In the genomic region with DNA sequence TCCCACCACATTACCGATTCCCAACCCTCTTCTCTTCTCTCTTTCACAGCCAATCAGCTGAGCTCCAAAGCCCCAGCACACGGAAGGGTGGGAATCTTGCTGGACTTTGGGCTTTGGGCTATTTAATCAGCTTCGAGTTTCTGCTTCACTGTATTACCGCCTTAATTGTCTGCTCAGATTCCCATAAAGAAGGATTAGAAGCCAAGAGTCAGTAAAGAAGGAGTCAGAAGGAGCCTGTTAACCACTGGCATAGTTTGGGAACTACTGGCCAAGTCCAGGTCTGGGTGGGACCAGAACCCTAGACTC, we compare ENCODE assay signal across 9 cellular contexts. TPM values are rescaled to one million over a fixed set of nuclear protein-coding genes. Genes with fewer than 3 reads are reported as not detected.
A peak's percentile ranks its signal among the peaks of the same experiment; 100 is the strongest.
DNase-seq lines count a peak whose midpoint lies in the region; ATAC-seq, FAIRE-seq and TF ChIP-seq lines count a peak whose summit lies in the region.
"Had no signal": no experiment of that assay in that cellular context is flagged by ENCODE, and none has a peak within 500 bp of the region (broad histone marks: within the 10 kb centered on the region; RNA-seq: fewer than 3 reads in every experiment).

No MANE protein-coding gene starts in this region.

- BruUV-seq in endothelial cell of umbilical vein (replicated peaks; lab: Mats Ljungman, UMichigan), result no TSS peak

- dilution Hi-C loops in endothelial cell of umbilical vein (cut with MboI; ENCODE audit: extremely low pct_ligation_motif_present, low sequenced_read_pairs), result no loop called here

- DNase-seq in heart right ventricle (no peak), Right ventricle myocardium inferior (ENCODE audit: missing footprints) (no peak), endothelial cell of umbilical vein (ENCODE audit: low read depth, low spot score) (no peak), mucosa of descending colon (no peak), D721Med (ENCODE audit: insufficient read length, low spot score) (no peak), vagina (ENCODE audit: extremely low spot score in 2 of 2) (no peak)
- DNase-seq in stimulated activated naive CD8-positive, alpha-beta T cell treated with anti-CD3 and anti-CD28 coated beads, Interleukin-15, amount 100 ng/mL, for 72 hours, result no peak

- peak overlapping the region; percentile 78 for H3K4me2 ChIP-seq in endothelial cell of umbilical vein (ENCODE audit: insufficient read depth, low read length)

- CTCF ChIA-PET in endothelial cell of umbilical vein (lab: Charles Lee), result interaction anchor here (0.7 to 8.8 kb wide), 6 partner anchors 18 to 226 kb away, joined by 3 to 128 read pairs (median 4); no protein-coding TSS in a partner anchor

- intact Hi-C loops in heart right ventricle (cut with DNase I), result loop anchor here in 7 of 10 donors (5.0 to 10.0 kb wide), 5 partner anchors 37 to 227 kb away; no protein-coding TSS in a partner anchor
- intact Hi-C loops in Right ventricle myocardium inferior (cut with DNase I), result loop anchor here (5.0 kb wide), 1 partner anchor 168 kb away; no protein-coding TSS in a partner anchor
- intact Hi-C loops in endothelial cell of umbilical vein (cut with micrococcal nuclease), result loop anchor here (10.0 kb wide), 1 partner anchor 306 kb away; a partner anchor contains a TSS
- intact Hi-C loops in mucosa of descending colon (cut with DNase I, micrococcal nuclease), result no loop called here
- intact Hi-C loops in vagina (cut with DNase I), result loop anchor here (5.0 kb wide), 1 partner anchor 337 kb away; no protein-coding TSS in a partner anchor

- peak overlapping the region in 9 of 10 donors; percentile 63 to 99 (median 80) for H3K4me3 ChIP-seq in heart right ventricle
- H3K4me3 ChIP-seq in endothelial cell of umbilical vein (replicated peaks in 1 of 3; ENCODE audit: insufficient read depth in 1 of 3, low read depth in 1 of 3, low read length in 3 of 3), result no peak overlapping the region
- H3K4me3 ChIP-seq in mucosa of descending colon, result no peak overlapping the region
- no peak overlapping the region for H3K4me3 ChIP-seq in vagina
- H3K4me3 ChIP-seq: HAP-1 had no signal

- H3K27me3 ChIP-seq in heart right ventricle (peaks cover 0 to 47% (median 0%) of the 10 kb centered on the region in 7 donors), endothelial cell of umbilical vein (ENCODE audit: control insufficient read depth in 2 of 2, insufficient read depth in 2 of 2, low read length in 2 of 2) (no peaks in the 10 kb centered on the region), vagina (no peaks in the 10 kb centered on the region)

- peaks cover 22 to 95% (median 75%) of the 10 kb centered on the region in 9 donors for H3K4me1 ChIP-seq in heart right ventricle
- H3K4me1 ChIP-seq in endothelial cell of umbilical vein (ENCODE audit: control insufficient read depth, extremely low read depth, insufficient read depth, low read length), result peaks cover 71% of the 10 kb centered on the region
- peaks cover 48% of the 10 kb centered on the region for H3K4me1 ChIP-seq in mucosa of descending colon (ENCODE audit: low read depth)
- H3K4me1 ChIP-seq in vagina, result peaks cover 64% of the 10 kb centered on the region

- H3K79me2 ChIP-seq in endothelial cell of umbilical vein (ENCODE audit: control insufficient read depth, insufficient read depth, low read length), result peaks cover 95% of the 10 kb centered on the region

- H3K27ac Mint-ChIP-seq in stimulated activated naive CD8-positive, alpha-beta T cell treated with anti-CD3 and anti-CD28 coated beads, Interleukin-15, amount 100 ng/mL, for 72 hours, result no peak overlapping the region

- H3K36me3 ChIP-seq in heart right ventricle (peaks cover 0 to 11% (median 0%) of the 10 kb centered on the region in 9 donors), endothelial cell of umbilical vein (ENCODE audit: control insufficient read depth in 2 of 2, extremely low read depth in 1 of 2, insufficient read depth in 2 of 2, low read length in 2 of 2) (no peaks in the 10 kb centered on the region), mucosa of descending colon (ENCODE audit: low read depth) (no peaks in the 10 kb centered on the region), vagina (no peaks in the 10 kb centered on the region)
- H3K36me3 ChIP-seq: HAP-1 had no signal

- H3K4me3 Mint-ChIP-seq in stimulated activated naive CD8-positive, alpha-beta T cell treated with anti-CD3 and anti-CD28 coated beads, Interleukin-15, amount 100 ng/mL, for 72 hours, result no peak overlapping the region

- H3K27me3 Mint-ChIP-seq in stimulated activated naive CD8-positive, alpha-beta T cell treated with anti-CD3 and anti-CD28 coated beads, Interleukin-15, amount 100 ng/mL, for 72 hours, result peaks cover 74% of the 10 kb centered on the region

- FAIRE-seq in endothelial cell of umbilical vein (lab: Jason Lieb, UNC) (peak; percentile 33), D721Med (lab: Jason Lieb, UNC) (no peak)

- no peak overlapping the region for H2AFZ ChIP-seq in endothelial cell of umbilical vein (ENCODE audit: low read depth, low read length)

- WGBS in heart right ventricle, 2 donors, result 46 to 52% methylated on average over 4 of the region's 4 CpGs

- POLR2A ChIA-PET in endothelial cell of umbilical vein (lab: Charles Lee), result interaction anchor here (1.3 kb wide), 1 partner anchor 37 kb away, joined by 4 read pairs; no protein-coding TSS in a partner anchor

- ATAC-seq in heart right ventricle (no peak), Right ventricle myocardium inferior (no peak), mucosa of descending colon (peak; percentile 31), GM18505 (IDR thresholded peaks at IDR 0.05; ENCODE audit: unreplicated experiment) (no peak)
- ATAC-seq in stimulated activated naive CD8-positive, alpha-beta T cell treated with anti-CD3 and anti-CD28 coated beads, Interleukin-15, amount 100 ng/mL, for 72 hours, result no peak

- TF ChIP-seq CTCF in heart right ventricle (IDR thresholded peaks at IDR 0.05), result no peak
- TF ChIP-seq CTCF in endothelial cell of umbilical vein (IDR thresholded peaks at IDR 0.05; ENCODE audit: extremely low read depth in 1 of 2, insufficient read depth in 1 of 2, low read depth in 1 of 2, low read length in 2 of 2), result no peak
- TF ChIP-seq CTCF in mucosa of descending colon (IDR thresholded peaks at IDR 0.05), result no peak
- no peak for TF ChIP-seq CTCF in D721Med (IDR thresholded peaks at IDR 0.05; ENCODE audit: insufficient read depth, missing control alignments)
- no peak for TF ChIP-seq CTCF in vagina (IDR thresholded peaks at IDR 0.05)

- H3K9me3 Mint-ChIP-seq in stimulated activated naive CD8-positive, alpha-beta T cell treated with anti-CD3 and anti-CD28 coated beads, Interleukin-15, amount 100 ng/mL, for 72 hours, result no peaks in the 10 kb centered on the region

- H3K9me1 ChIP-seq in endothelial cell of umbilical vein (replicated peaks; ENCODE audit: control insufficient read depth, extremely low read depth, insufficient read depth, low read length), result no peaks in the 10 kb centered on the region

- no peaks in the 10 kb centered on the region for H4K20me1 ChIP-seq in endothelial cell of umbilical vein (replicated peaks; ENCODE audit: control insufficient read depth, extremely low read depth, insufficient read depth, low read length)

- peaks cover 65% of the 10 kb centered on the region for H3K4me1 Mint-ChIP-seq in stimulated activated naive CD8-positive, alpha-beta T cell treated with anti-CD3 and anti-CD28 coated beads, Interleukin-15, amount 100 ng/mL, for 72 hours

- H3K27ac ChIP-seq in heart right ventricle (peak overlapping the region; percentile 47 to 97 (median 92)), endothelial cell of umbilical vein (ENCODE audit: insufficient read depth, low read depth, low read length) (no peak overlapping the region), vagina (no peak overlapping the region)

- H3K9me3 ChIP-seq in heart right ventricle (no peaks in the 10 kb centered on the region), endothelial cell of umbilical vein (replicated peaks; ENCODE audit: control insufficient read depth, insufficient read depth, low read length) (no peaks in the 10 kb centered on the region), mucosa of descending colon (no peaks in the 10 kb centered on the region), vagina (no peaks in the 10 kb centered on the region)
- H3K9me3 ChIP-seq: HAP-1 had no signal

- TF ChIP-seq POLR2A in endothelial cell of umbilical vein (IDR thresholded peaks at IDR 0.05; ENCODE audit: low read depth, low read length), result no peak
- TF ChIP-seq POLR2A in GM18505 (IDR thresholded peaks at IDR 0.05; ENCODE audit: borderline replicate concordance, extremely low read depth, insufficient read depth, insufficient read length), result no peak
- no peak for TF ChIP-seq POLR2A in vagina (IDR thresholded peaks at IDR 0.05)

- H3K9ac ChIP-seq in endothelial cell of umbilical vein (replicated peaks; ENCODE audit: extremely low read depth, insufficient read depth, low read length), result no peak overlapping the region

TF ChIP-seq in endothelial cell of umbilical vein, 7 proteins besides CTCF, POLR2A, EP300 and RAD21:
- TF ChIP-seq GATA2 (IDR thresholded peaks at IDR 0.05; ENCODE audit: insufficient read depth, insufficient read length, low read depth, low read length) (no peak), MYC (IDR thresholded peaks at IDR 0.05; ENCODE audit: low read depth, low read length) (no peak), FOS (IDR thresholded peaks at IDR 0.05; ENCODE audit: borderline replicate concordance, insufficient read depth, low read length) (no peak), EZH2 (IDR thresholded peaks at IDR 0.05; ENCODE audit: borderline replicate concordance, low read depth, low read length, severe bottlenecking) (no peak)

RNA-seq across cellular contexts. Expression of a gene that starts 4.4 kb away (rescaled TPM):
- 10 to 100 TPM in 5 of 10 donors, 1 to 10 TPM in 5; 7.4 to 13.7 (median 10.1) TPM for total RNA-seq in heart right ventricle
- 1 to 10 TPM; 5.0 to 5.5 TPM for polyA plus RNA-seq in heart right ventricle
- 9.7 TPM for total RNA-seq in Right ventricle myocardium inferior
- total RNA-seq in endothelial cell of umbilical vein, result 33.9 and 49.5 TPM in 2 replicates
- 9.3 and 11.0 TPM in 2 replicates for polyA plus RNA-seq in endothelial cell of umbilical vein
- polyA plus RNA-seq in endothelial cell of umbilical vein (2011; cell fraction: cytosol; rRNA removed), result 5.0 and 5.8 TPM in 2 replicates
- polyA plus RNA-seq in endothelial cell of umbilical vein (2011; cell fraction: nucleus; rRNA removed), result 25.1 and 30.8 TPM in 2 replicates
- polyA plus RNA-seq in endothelial cell of umbilical vein (2012), result 13.8 TPM in 2 replicates
- 26.3 and 27.7 TPM in 2 replicates for polyA minus RNA-seq in endothelial cell of umbilical vein
- not detected for polyA minus RNA-seq in endothelial cell of umbilical vein (2011; cell fraction: cytosol; rRNA and poly(A)+ RNA removed)
- 36.6 and 53.5 TPM in 2 replicates for polyA minus RNA-seq in endothelial cell of umbilical vein (2011; cell fraction: nucleus; rRNA and poly(A)+ RNA removed)
- 10 to 100 TPM; 10.7 to 13.8 (median 11.6) TPM for total RNA-seq in mucosa of descending colon
- total RNA-seq in vagina, result 13.5 TPM

Comparison
In these comparisons a context has a peak if more than half of its experiments do, and no peak if none do; other contexts are left out.
1. H3K27ac ChIP-seq: peak in heart right ventricle (10 of 10); none in endothelial cell of umbilical vein (single experiment) and vagina (single experiment).
2. H3K4me3 ChIP-seq: peak in heart right ventricle (9 of 10); none in endothelial cell of umbilical vein (0 of 3), mucosa of descending colon (single experiment) and vagina (0 of 2).
3. intact Hi-C loops: an anchor here in heart right ventricle (5.0 to 10.0 kb wide), Right ventricle myocardium inferior (5.0 kb wide), endothelial cell of umbilical vein (10.0 kb wide) and vagina (5.0 kb wide); none called in mucosa of descending colon.